In genomic region chr16:70685061-70685937, GRCh38 we compare ENCODE assay signal across 7 cellular contexts. TPM values are rescaled to one million over a fixed set of nuclear protein-coding genes. Genes with fewer than 3 reads are reported as not detected.
DNase-seq lines count a peak whose midpoint lies in the region; ATAC-seq and TF ChIP-seq lines count a peak whose summit lies in the region.

No MANE protein-coding gene starts in this region.

- in situ Hi-C loops in gastrocnemius medialis (cut with MboI; ENCODE audit: low sequenced_read_pairs in 4 of 4): loop anchor here in 2 of 4 donors (10.0 kb wide), 2 partner anchors 50 to 80 kb away; no protein-coding TSS in a partner anchor

- peaks cover 0 to under 1% (median 0%) of the 10 kb centered on the region in 9 donors for H3K36me3 ChIP-seq in heart right ventricle
- H3K36me3 ChIP-seq in gastrocnemius medialis: no peaks in the 10 kb centered on the region

- DNase-seq in HL-60 (ENCODE audit: low read depth in 1 of 2, low spot score in 1 of 2): no peak
- peak in 1 of 2 donors; percentile 46 for DNase-seq in heart right ventricle
- DNase-seq in gastrocnemius medialis: peak in 1 of 2 donors; percentile 26
- no peak for DNase-seq in OCI-M2 (lab: John Stamatoyannopoulos, UW; ENCODE audit: unreplicated experiment)
- no peak for DNase-seq in NCI-H1105 (lab: John Stamatoyannopoulos, UW)

- peak in 3 of 8 donors; percentile 0 to 4 (median 3) for ATAC-seq in heart right ventricle
- ATAC-seq in gastrocnemius medialis: peak; percentile 8 to 16
- ATAC-seq in HG02571 (IDR thresholded peaks at IDR 0.05; ENCODE audit: unreplicated experiment): no peak

- WGBS in heart right ventricle, 2 donors: 1 to 2% methylated on average over 57 to 90 of the region's 90 CpGs

- no peaks in the 10 kb centered on the region for H3K9me3 ChIP-seq in heart right ventricle
- H3K9me3 ChIP-seq in gastrocnemius medialis: no peaks in the 10 kb centered on the region

- H3K4me1 ChIP-seq in heart right ventricle (peaks cover 60 to 91% (median 84%) of the 10 kb centered on the region in 9 donors), gastrocnemius medialis (peaks cover 67 to 86% of the 10 kb centered on the region in 2 donors)

- intact Hi-C loops in heart right ventricle (cut with DNase I): loop anchor here in 6 of 10 donors (2.0 to 10.0 kb wide), 5 partner anchors 52 to 82 kb away; no protein-coding TSS in a partner anchor
- intact Hi-C loops in gastrocnemius medialis (cut with DNase I; ENCODE audit: low total_unique reads): no loop called here

- no peaks in the 10 kb centered on the region for H3K27me3 ChIP-seq in HL-60 (ENCODE audit: insufficient read depth, poor library complexity, severe bottlenecking)
- H3K27me3 ChIP-seq in heart right ventricle: peaks cover 0 to 9% (median 0%) of the 10 kb centered on the region in 7 donors
- no peaks in the 10 kb centered on the region for H3K27me3 ChIP-seq in gastrocnemius medialis

- H3K4me3 ChIP-seq in HL-60 (replicated peaks; ENCODE audit: insufficient read depth, low read length) (peak overlapping the region; percentile 56), WI38 (ENCODE audit: low read depth, low read length) (peak overlapping the region; percentile 85), heart right ventricle (peak overlapping the region; percentile 64 to 92 (median 76)), gastrocnemius medialis (peak overlapping the region; percentile 70 to 80 (median 72))

- H3K27ac ChIP-seq in HL-60 (replicated peaks): peak overlapping the region; percentile 80
- peak overlapping the region; percentile 53 to 86 (median 74) for H3K27ac ChIP-seq in heart right ventricle
- H3K27ac ChIP-seq in gastrocnemius medialis: peak overlapping the region; percentile 50 to 88 (median 80)

- no peak for TF ChIP-seq CTCF in HL-60 (IDR thresholded peaks at IDR 0.05; ENCODE audit: insufficient read depth, low read length)
- TF ChIP-seq CTCF in WI38 (IDR thresholded peaks at IDR 0.05; ENCODE audit: low read depth, low read length): no peak
- TF ChIP-seq CTCF in heart right ventricle (IDR thresholded peaks at IDR 0.05): no peak
- no peak for TF ChIP-seq CTCF in gastrocnemius medialis (IDR thresholded peaks at IDR 0.05 in 4 of 5, conservative IDR thresholded peaks at IDR 0.05 in 1 of 5)

- no peak for TF ChIP-seq POLR2A in gastrocnemius medialis (IDR thresholded peaks at IDR 0.05)

RNA-seq across cellular contexts. Expression of gene MTSS2, which starts 0.6 kb away (rescaled TPM):
- total RNA-seq in heart right ventricle: 100 to 1,000 TPM in 2 of 10 donors, 10 to 100 TPM in 8; 39.8 to 121 (median 62.1) TPM
- polyA plus RNA-seq in heart right ventricle: 10 to 100 TPM; 39.0 to 39.7 TPM
- total RNA-seq in gastrocnemius medialis: 100 to 1,000 TPM in 1 of 4 donors, 10 to 100 TPM in 3; 42.6 to 160 (median 93.9) TPM

RNA-seq across cellular contexts. Expression of gene IL34, which starts 38.9 kb away (rescaled TPM):
- 1 to 10 TPM in 8 of 10 donors, under 1 TPM in 2; 0.37 to 4.4 (median 2.1) TPM for total RNA-seq in heart right ventricle
- 1 to 10 TPM in 1 of 2 donors, under 1 TPM in 1; 0.72 to 2.7 TPM for polyA plus RNA-seq in heart right ventricle
- total RNA-seq in gastrocnemius medialis: 10 to 100 TPM in 3 of 4 donors, under 1 TPM in 1; 0.71 to 93.0 (median 22.1) TPM
